Comparison of ENCODE assay signal across 16 cellular contexts in genomic region chr15:33860749-33861148, GRCh38.
DNase-seq lines count a peak whose midpoint lies in the region; ATAC-seq and TF ChIP-seq lines count a peak whose summit lies in the region.
"Had no signal": no experiment of that assay in that cellular context is flagged by ENCODE, and none has a peak within 500 bp of the region (broad histone marks: within the 10 kb centered on the region; RNA-seq: fewer than 3 reads in every experiment).

No MANE protein-coding gene starts in this region.

- no peaks in the 10 kb centered on the region for H4K20me1 ChIP-seq in mammary epithelial cell (ENCODE audit: insufficient read depth, low read length)

- CTCF ChIA-PET in mammary epithelial cell (lab: Charles Lee; ENCODE audit: low non-redundant PET), result no interaction called here

- no peak overlapping the region for H2AFZ ChIP-seq in mammary epithelial cell (ENCODE audit: low read depth, low read length)

- DNase-seq in ACHN, result peak; percentile 53
- DNase-seq in LHCN-M2 (ENCODE audit: low read depth), result peak; percentile 54
- DNase-seq in mammary epithelial cell, result peak; percentile 39
- DNase-seq in iris pigment epithelial cell (ENCODE audit: low read depth), result peak; percentile 77
- no peak for DNase-seq in DMS 273 treated with DMSO at 0.1 percent for 48 hours (lab: John Stamatoyannopoulos, UW)
- DNase-seq in activated CD8-positive, alpha-beta memory T cell treated with anti-CD3 and anti-CD28 coated beads, Interleukin-2, amount 50 U/mL, for 48 hours, result no peak
- no peak for DNase-seq in NCI-H2029 treated with DMSO at 0.1 percent for 48 hours (lab: John Stamatoyannopoulos, UW)
- DNase-seq: activated CD4-positive, alpha-beta T cell treated with anti-CD3 and anti-CD28 coated beads for 48 hours; activated T-cell treated with anti-CD3 and anti-CD28 coated beads, Interleukin-2, amount 50 U/mL, for 72 hours; body of pancreas; endodermal cell; occipital lobe; stimulated activated CD4-positive, alpha-beta T cell treated with anti-CD3 and anti-CD28 coated beads, Interleukin-15, amount 100 ng/mL, for 24 hours; stimulated activated CD8-positive, alpha-beta memory T cell treated with anti-CD3 and anti-CD28 coated beads, Interleukin-4, amount 100 ng/mL, for 48 hours had no signal

- in situ Hi-C loops in ACHN (cut with HindIII; ENCODE audit: low pct_ligation_motif_present, low pct_unique_long_range_greater_than_20kb, low sequenced_read_pairs) (no loop called here), mammary epithelial cell (cut with MboI; ENCODE audit: low sequenced_read_pairs in 2 of 2) (no loop called here)

- no peak for ATAC-seq in HG03442 (IDR thresholded peaks at IDR 0.05; ENCODE audit: unreplicated experiment)
- ATAC-seq: activated T-cell treated with anti-CD3 and anti-CD28 coated beads, Interleukin-2, amount 50 U/mL, for 72 hours; body of pancreas had no signal

- H3K4me2 ChIP-seq in mammary epithelial cell (ENCODE audit: insufficient read depth, low read depth, low read length), result no peak overlapping the region

- H3K27me3 ChIP-seq in mammary epithelial cell (ENCODE audit: insufficient read depth, low read length), result no peaks in the 10 kb centered on the region
- H3K27me3 ChIP-seq: body of pancreas, tibial nerve had no signal

- dilution Hi-C loops in mammary epithelial cell (cut with HindIII; ENCODE audit: low sequenced_read_pairs), result no loop called here

- peaks cover 8% of the 10 kb centered on the region for H3K4me1 ChIP-seq in mammary epithelial cell (ENCODE audit: insufficient read depth, low read length)
- H3K4me1 ChIP-seq: body of pancreas, tibial nerve had no signal

- H3K4me3 ChIP-seq in mammary epithelial cell (replicated peaks in 1 of 3; ENCODE audit: insufficient read depth in 1 of 3, low read depth in 2 of 3, low read length in 3 of 3), result no peak overlapping the region
- H3K4me3 ChIP-seq: body of pancreas, tibial nerve had no signal

- no TSS peak for BruUV-seq in mammary epithelial cell (replicated peaks; lab: Mats Ljungman, UMichigan)

- no peak overlapping the region for H3K27ac ChIP-seq in mammary epithelial cell (ENCODE audit: insufficient read depth, low read depth, low read length)
- H3K27ac ChIP-seq: body of pancreas, tibial nerve had no signal

- no peak overlapping the region for H3K9ac ChIP-seq in mammary epithelial cell (ENCODE audit: insufficient read depth, low read length)

- H3K36me3 ChIP-seq in mammary epithelial cell (ENCODE audit: insufficient read depth, low read length), result no peaks in the 10 kb centered on the region

- H3K79me2 ChIP-seq in mammary epithelial cell (ENCODE audit: insufficient read depth, low read length), result no peaks in the 10 kb centered on the region

- H3K9me3 ChIP-seq in mammary epithelial cell (replicated peaks; ENCODE audit: insufficient read depth, low read length), result no peaks in the 10 kb centered on the region
- H3K9me3 ChIP-seq: body of pancreas, tibial nerve had no signal

- 75% methylated on average over 3 of the region's 3 CpGs for WGBS in mammary epithelial cell (ENCODE audit: low coverage, missing lambda C conversion rate)

- TF ChIP-seq CTCF in mammary epithelial cell (conservative IDR thresholded peaks at IDR 0.05 in 1 of 2, IDR thresholded peaks at IDR 0.05 in 1 of 2; ENCODE audit: extremely low read depth in 1 of 2, insufficient read depth in 1 of 2, low read depth in 1 of 2, low read length in 2 of 2), result no peak

- intact Hi-C loops in mammary epithelial cell (cut with micrococcal nuclease), result no loop called here

Comparison
In these comparisons a context has a peak if more than half of its experiments do, and no peak if none do; other contexts are left out.
1. DNase-seq: peak in ACHN (single experiment), LHCN-M2 (single experiment), mammary epithelial cell (single experiment) and iris pigment epithelial cell (single experiment); none in DMS 273 treated with DMSO at 0.1 percent for 48 hours (single experiment), activated CD8-positive, alpha-beta memory T cell treated with anti-CD3 and anti-CD28 coated beads, Interleukin-2, amount 50 U/mL, for 48 hours (single experiment) and NCI-H2029 treated with DMSO at 0.1 percent for 48 hours (single experiment).